ENCODE assay signal across 27 cellular contexts in genomic region chr11:108341654-108342053, GRCh38.
DNase-seq lines count a peak whose midpoint lies in the region; ATAC-seq, FAIRE-seq and TF ChIP-seq lines count a peak whose summit lies in the region.
"Had no signal": no experiment of that assay in that cellular context is flagged by ENCODE, and none has a peak within 500 bp of the region (broad histone marks: within the 10 kb centered on the region; RNA-seq: fewer than 3 reads in every experiment).

No MANE protein-coding gene starts in this region.

- no TSS peak for BruUV-seq in PC-3 (replicated peaks; lab: Mats Ljungman, UMichigan)

- no peak overlapping the region for H3K4me3 ChIP-seq in CD8-positive, alpha-beta T cell (ENCODE audit: low read depth, low read length)
- no peak overlapping the region for H3K4me3 ChIP-seq in PC-3 (ENCODE audit: low read length)
- H3K4me3 ChIP-seq: BLaER1, GM12878, GM23338, SJSA1 had no signal

- H4K20me1 ChIP-seq in PC-3 (ENCODE audit: low read length) = no peaks in the 10 kb centered on the region
- H4K20me1 ChIP-seq: BLaER1 had no signal

- POLR2A ChIA-PET in CD8-positive, alpha-beta T cell (lab: Charles Lee) = interaction anchor here (0.6 kb wide), 1 partner anchor 74 kb away, joined by 3 read pairs; no protein-coding TSS in a partner anchor
- POLR2A ChIA-PET in PC-3 (lab: Charles Lee; ENCODE audit: unreplicated experiment) = no interaction called here

- H3K36me3 Mint-ChIP-seq in activated naive CD8-positive, alpha-beta T cell = peaks cover 9% of the 10 kb centered on the region
- H3K36me3 Mint-ChIP-seq in activated naive CD8-positive, alpha-beta T cell treated with anti-CD3 and anti-CD28 coated beads for 36 hours = peaks cover 14% of the 10 kb centered on the region
- peaks cover 75% of the 10 kb centered on the region for H3K36me3 Mint-ChIP-seq in CD8-positive, alpha-beta T cell
- H3K36me3 Mint-ChIP-seq in neural crest cell (ENCODE audit: low read depth) = peaks cover 2% of the 10 kb centered on the region
- peaks cover 23% of the 10 kb centered on the region for H3K36me3 Mint-ChIP-seq in mesothelial cell of epicardium

- H3K27ac ChIP-seq in CD8-positive, alpha-beta T cell (ENCODE audit: low read depth, low read length) = no peak overlapping the region
- H3K27ac ChIP-seq in PC-3 (ENCODE audit: low read length) (peak overlapping the region; percentile 34; the same call in 1 of the 2 replicates), substantia nigra (ENCODE audit: low read depth, low read length, poor library complexity, severe bottlenecking) (no peak overlapping the region)
- H3K27ac ChIP-seq: BLaER1, SJSA1 had no signal

- H3K9ac ChIP-seq in PC-3 (ENCODE audit: low read length) = no peak overlapping the region
- H3K9ac ChIP-seq: BLaER1 had no signal

- H3K4me2 ChIP-seq in PC-3 (ENCODE audit: low read length) = 0 out of 2 replicates have a peak overlapping the region, but pooled peaks have one; percentile 16
- H3K4me2 ChIP-seq: BLaER1, GM23338 had no signal

- H3K4me1 Mint-ChIP-seq in activated naive CD8-positive, alpha-beta T cell (ENCODE audit: low read depth) = peaks cover 61% of the 10 kb centered on the region
- peaks cover 46% of the 10 kb centered on the region for H3K4me1 Mint-ChIP-seq in activated naive CD8-positive, alpha-beta T cell treated with anti-CD3 and anti-CD28 coated beads for 36 hours
- H3K4me1 Mint-ChIP-seq in CD8-positive, alpha-beta T cell (ENCODE audit: low read depth) = peaks cover 39% of the 10 kb centered on the region
- no peaks in the 10 kb centered on the region for H3K4me1 Mint-ChIP-seq in neural crest cell
- H3K4me1 Mint-ChIP-seq in mesothelial cell of epicardium = peaks cover 4% of the 10 kb centered on the region

- H3K79me2 ChIP-seq in PC-3 (ENCODE audit: low read length) = no peaks in the 10 kb centered on the region

- H3K9me2 ChIP-seq in PC-3 (replicated peaks; ENCODE audit: low read length) = no peaks in the 10 kb centered on the region

- no peak overlapping the region for H3K4me3 Mint-ChIP-seq in activated naive CD8-positive, alpha-beta T cell
- H3K4me3 Mint-ChIP-seq in activated naive CD8-positive, alpha-beta T cell treated with anti-CD3 and anti-CD28 coated beads for 36 hours = no peak overlapping the region
- no peak overlapping the region for H3K4me3 Mint-ChIP-seq in CD8-positive, alpha-beta T cell
- H3K4me3 Mint-ChIP-seq in neural crest cell (no peak overlapping the region), mesothelial cell of epicardium (no peak overlapping the region)
- H3K4me3 Mint-ChIP-seq: GM23338, H9 had no signal

- peak overlapping the region; percentile 61 for H3K27ac Mint-ChIP-seq in activated naive CD8-positive, alpha-beta T cell
- H3K27ac Mint-ChIP-seq in activated naive CD8-positive, alpha-beta T cell treated with anti-CD3 and anti-CD28 coated beads for 36 hours = no peak overlapping the region
- H3K27ac Mint-ChIP-seq in CD8-positive, alpha-beta T cell = peak overlapping the region; percentile 28
- H3K27ac Mint-ChIP-seq in neural crest cell (ENCODE audit: unreplicated experiment) = peak overlapping the region; percentile 38
- H3K27ac Mint-ChIP-seq in mesothelial cell of epicardium = no peak overlapping the region

- H3F3A ChIP-seq in PC-3 (ENCODE audit: low read length, unreplicated experiment) = no peaks in the 10 kb centered on the region

- DNase-seq in activated naive CD8-positive, alpha-beta T cell treated with anti-CD3 and anti-CD28 coated beads for 36 hours = no peak
- no peak for DNase-seq in CD8-positive, alpha-beta T cell
- no peak for DNase-seq in PC-3
- no peak for DNase-seq in neural crest cell (ENCODE audit: low read depth, low spot score)
- DNase-seq in substantia nigra (lab: John Stamatoyannopoulos, UW) = no peak
- no peak for DNase-seq in mesothelial cell of epicardium (ENCODE audit: low spot score in 2 of 2, unreplicated experiment in 2 of 2)
- no peak for DNase-seq in RCC 7860 (ENCODE audit: low spot score)
- DNase-seq: 8988T; CD4-positive, CD25-positive, alpha-beta regulatory T cell; COR-L47; GDM1; Kasumi-1; MV-4-11; NCI-H1105 treated with DMSO at 0.1 percent for 48 hours; NCI-H1930; NCI-H2107; NCI-H446; NCI-H524 treated with DMSO at 0.1 percent for 48 hours; NCI-H82; Right ventricle myocardium superior; RPMI8226 had no signal

- H3K27me3 ChIP-seq in CD8-positive, alpha-beta T cell (ENCODE audit: insufficient read depth, low read length) = no peaks in the 10 kb centered on the region
- H3K27me3 ChIP-seq in PC-3 (ENCODE audit: low read length) = no peaks in the 10 kb centered on the region
- H3K27me3 ChIP-seq: BLaER1, SJSA1 had no signal

- ATAC-seq in CD8-positive, alpha-beta T cell = no peak
- no peak for ATAC-seq in PC-3
- ATAC-seq: GM12878 had no signal

- no peak for TF ChIP-seq CTCF in CD8-positive, alpha-beta T cell (IDR thresholded peaks at IDR 0.05)
- TF ChIP-seq CTCF in PC-3 (conservative IDR thresholded peaks at IDR 0.05; ENCODE audit: low read depth, low read length) (no peak), neural crest cell (conservative IDR thresholded peaks at IDR 0.05) (no peak), mesothelial cell of epicardium (IDR thresholded peaks at IDR 0.05; ENCODE audit: unreplicated experiment) (no peak)

- H3K9me3 ChIP-seq in CD8-positive, alpha-beta T cell (ENCODE audit: low read length) = no peaks in the 10 kb centered on the region
- no peaks in the 10 kb centered on the region for H3K9me3 ChIP-seq in PC-3 (ENCODE audit: low read length)
- H3K9me3 ChIP-seq: BLaER1, SJSA1 had no signal

- intact Hi-C loops in CD8-positive, alpha-beta T cell (cut with DNase I, micrococcal nuclease) = loop anchor here in 1 of 2 experiments (5.0 to 10.0 kb wide), 2 partner anchors 123 to 306 kb away; partner anchors contain the start of gene C11orf65
- intact Hi-C loops in PC-3 (cut with micrococcal nuclease) = loop anchor here (2.0 to 10.0 kb wide), 2 partner anchors 123 to 313 kb away; partner anchors contain the start of gene C11orf65

- H3K4me1 ChIP-seq in CD8-positive, alpha-beta T cell (ENCODE audit: insufficient read depth, low read length) = no peaks in the 10 kb centered on the region
- H3K4me1 ChIP-seq in PC-3 (ENCODE audit: insufficient read depth, low read length) = peaks cover 39% of the 10 kb centered on the region
- H3K4me1 ChIP-seq: BLaER1, SJSA1 had no signal

- H2AFZ ChIP-seq in PC-3 (ENCODE audit: low read length) = no peak overlapping the region
- H2AFZ ChIP-seq: GM23338 had no signal

- no peak for FAIRE-seq in RCC 7860 (lab: Jason Lieb, UNC)
- FAIRE-seq: GM12878 had no signal

- CTCF ChIA-PET in CD8-positive, alpha-beta T cell (lab: Charles Lee) = interaction anchor here (0.7 kb wide), 1 partner anchor 92 kb away, joined by 3 read pairs; no protein-coding TSS in a partner anchor
- CTCF ChIA-PET in PC-3 (lab: Charles Lee) = no interaction called here

- H3K36me3 ChIP-seq in CD8-positive, alpha-beta T cell (ENCODE audit: insufficient read depth, low read length) = peaks cover 28% of the 10 kb centered on the region
- no peaks in the 10 kb centered on the region; the same call in none of the 2 replicates for H3K36me3 ChIP-seq in PC-3 (ENCODE audit: low read depth, low read length)
- H3K36me3 ChIP-seq: SJSA1 had no signal

- no peaks in the 10 kb centered on the region for H3K9me3 Mint-ChIP-seq in activated naive CD8-positive, alpha-beta T cell (ENCODE audit: low read depth)
- no peaks in the 10 kb centered on the region for H3K9me3 Mint-ChIP-seq in activated naive CD8-positive, alpha-beta T cell treated with anti-CD3 and anti-CD28 coated beads for 36 hours
- no peaks in the 10 kb centered on the region for H3K9me3 Mint-ChIP-seq in CD8-positive, alpha-beta T cell
- H3K9me3 Mint-ChIP-seq in neural crest cell = no peaks in the 10 kb centered on the region
- H3K9me3 Mint-ChIP-seq in mesothelial cell of epicardium = no peaks in the 10 kb centered on the region
- H3K9me3 Mint-ChIP-seq: CD4-positive, CD25-positive, alpha-beta regulatory T cell; GM23338; H9 had no signal

- no peaks in the 10 kb centered on the region for H3K27me3 Mint-ChIP-seq in activated naive CD8-positive, alpha-beta T cell
- no peaks in the 10 kb centered on the region for H3K27me3 Mint-ChIP-seq in activated naive CD8-positive, alpha-beta T cell treated with anti-CD3 and anti-CD28 coated beads for 36 hours
- no peaks in the 10 kb centered on the region for H3K27me3 Mint-ChIP-seq in CD8-positive, alpha-beta T cell (ENCODE audit: low read depth)
- H3K27me3 Mint-ChIP-seq in neural crest cell (ENCODE audit: low read depth) (no peaks in the 10 kb centered on the region), mesothelial cell of epicardium (ENCODE audit: low read depth) (no peaks in the 10 kb centered on the region)
- H3K27me3 Mint-ChIP-seq: CD4-positive, CD25-positive, alpha-beta regulatory T cell had no signal

Comparison
In these comparisons a context has a peak if more than half of its experiments do, and no peak if none do; other contexts are left out.
1. H3K27ac Mint-ChIP-seq: peak in activated naive CD8-positive, alpha-beta T cell (single experiment), CD8-positive, alpha-beta T cell (single experiment) and neural crest cell (single experiment); none in activated naive CD8-positive, alpha-beta T cell treated with anti-CD3 and anti-CD28 coated beads for 36 hours (single experiment) and mesothelial cell of epicardium (single experiment).